In the genomic region with DNA sequence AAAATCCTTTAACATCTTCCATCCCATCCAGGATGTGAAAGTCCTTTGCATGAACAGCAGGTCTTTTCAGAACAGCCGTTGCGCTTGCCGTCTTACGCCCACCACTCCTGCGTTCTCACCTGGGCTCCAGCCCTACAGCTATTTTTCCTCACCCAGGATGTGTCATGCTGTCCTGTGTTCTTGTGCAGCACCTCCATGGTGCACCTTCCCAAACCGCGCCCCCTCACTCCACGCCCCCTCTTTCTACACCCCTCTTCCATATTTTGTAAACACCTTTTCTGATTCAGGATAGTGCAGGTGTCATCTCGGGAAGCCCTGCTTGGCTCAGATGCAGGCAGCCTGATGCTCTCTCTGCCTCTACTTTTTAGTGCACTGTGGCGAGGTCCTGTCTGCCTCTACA, we compare ENCODE assay signal across 20 cellular contexts.
"Had no signal": no experiment of that assay in that cellular context is flagged by ENCODE, and none has a peak within 500 bp of the region (broad histone marks: within the 10 kb centered on the region; RNA-seq: fewer than 3 reads in every experiment).

No MANE protein-coding gene starts in this region.

- H3K4me1 Mint-ChIP-seq: naive B cell; stimulated activated naive B cell treated with anti-CD40 and anti-IgM and Interleukin-4, amounts not matched to agents 10 μg/mL and 1 μg/mL and 100 μg/mL, for 72 hours had no signal

- H3K4me1 ChIP-seq: colonic mucosa, esophagus muscularis mucosa, left lung, parathyroid adenoma, transverse colon, vagina had no signal

- H3K27me3 Mint-ChIP-seq: activated CD4-positive, alpha-beta T cell treated with anti-CD3 and anti-CD28 coated beads, Interleukin-2, amount 10 ng/mL, durations not matched to agents 7 days and 5 days; naive B cell; stimulated activated naive B cell treated with anti-CD40 and anti-IgM and Interleukin-4, amounts not matched to agents 10 μg/mL and 1 μg/mL and 100 μg/mL, for 72 hours had no signal

- H3K9me3 ChIP-seq: colonic mucosa, esophagus muscularis mucosa, left lung, neutrophil, transverse colon, vagina had no signal

- H3K4me3 Mint-ChIP-seq: activated CD4-positive, alpha-beta T cell treated with anti-CD3 and anti-CD28 coated beads, Interleukin-2, amount 10 ng/mL, durations not matched to agents 7 days and 5 days; naive B cell; stimulated activated naive B cell treated with anti-CD40 and anti-IgM and Interleukin-4, amounts not matched to agents 10 μg/mL and 1 μg/mL and 100 μg/mL, for 72 hours; T-helper 2 cell treated with Interferon-gamma antibody and Interleukin-4, amounts not matched to agents 5 μg/mL and 100 μg/mL, for 36 hours had no signal

- FAIRE-seq: keratinocyte had no signal

- H2AFZ ChIP-seq: parathyroid adenoma had no signal

- DNase-seq: activated CD4-positive, alpha-beta T cell treated with anti-CD3 and anti-CD28 coated beads, Interleukin-2, amount 10 ng/mL, durations not matched to agents 7 days and 5 days; activated CD4-positive, CD25-positive, alpha-beta regulatory T cell; activated effector memory CD4-positive, alpha-beta T cell treated with anti-CD3 and anti-CD28 coated beads, Interleukin-2, amount 50 U/mL, for 16 hours; activated T-cell treated with anti-CD3 and anti-CD28 coated beads, Interleukin-2, amount 50 U/mL, for 1 hour; colonic mucosa; hippocampal formation; left lung; mammary epithelial cell; naive B cell; stimulated activated CD4-positive, alpha-beta T cell treated with anti-CD3 and anti-CD28 coated beads, Interleukin-12 subunit alpha, Interleukin-12 subunit beta, amount 100 ng/mL, for 4 hours; stimulated activated naive B cell treated with anti-CD40 and anti-IgM and Interleukin-4, amounts not matched to agents 10 μg/mL and 1 μg/mL and 100 μg/mL, for 72 hours; substantia nigra; transverse colon had no signal

- H3K27ac Mint-ChIP-seq: naive B cell; stimulated activated naive B cell treated with anti-CD40 and anti-IgM and Interleukin-4, amounts not matched to agents 10 μg/mL and 1 μg/mL and 100 μg/mL, for 72 hours; T-helper 2 cell treated with Interferon-gamma antibody and Interleukin-4, amounts not matched to agents 5 μg/mL and 100 μg/mL, for 36 hours had no signal

- H3K9me3 Mint-ChIP-seq: activated CD4-positive, alpha-beta T cell treated with anti-CD3 and anti-CD28 coated beads, Interleukin-2, amount 10 ng/mL, durations not matched to agents 7 days and 5 days; naive B cell; stimulated activated naive B cell treated with anti-CD40 and anti-IgM and Interleukin-4, amounts not matched to agents 10 μg/mL and 1 μg/mL and 100 μg/mL, for 72 hours; T-helper 2 cell treated with Interferon-gamma antibody and Interleukin-4, amounts not matched to agents 5 μg/mL and 100 μg/mL, for 36 hours had no signal

- ATAC-seq: left lung; stimulated activated naive B cell treated with anti-CD40 and anti-IgM and Interleukin-4, amounts not matched to agents 10 μg/mL and 1 μg/mL and 100 μg/mL, for 72 hours had no signal

- H3K36me3 ChIP-seq: cardiac muscle cell, colonic mucosa, esophagus muscularis mucosa, left lung, neutrophil, transverse colon, vagina had no signal

- H3K79me2 ChIP-seq: parathyroid adenoma had no signal

- H3K4me3 ChIP-seq: cardiac muscle cell, colonic mucosa, esophagus muscularis mucosa, left lung, transverse colon, vagina had no signal

- H3K36me3 Mint-ChIP-seq: naive B cell; stimulated activated naive B cell treated with anti-CD40 and anti-IgM and Interleukin-4, amounts not matched to agents 10 μg/mL and 1 μg/mL and 100 μg/mL, for 72 hours had no signal

- H3K27me3 ChIP-seq: cardiac muscle cell, colonic mucosa, esophagus muscularis mucosa, left lung, neutrophil, transverse colon, vagina had no signal

- H3K27ac ChIP-seq: cardiac muscle cell, colonic mucosa, esophagus muscularis mucosa, left lung, neutrophil, parathyroid adenoma, transverse colon, vagina had no signal
